12 cellular contexts compared by ENCODE assay signal in genomic region chr12:108633081-108633533, GRCh38. TPM values are rescaled to one million over a fixed set of nuclear protein-coding genes. Genes with fewer than 3 reads are reported as not detected.
A peak's percentile ranks its signal among the peaks of the same experiment; 100 is the strongest.
DNase-seq lines count a peak whose midpoint lies in the region; ATAC-seq, FAIRE-seq and TF ChIP-seq lines count a peak whose summit lies in the region.
"Had no signal": no experiment of that assay in that cellular context is flagged by ENCODE, and none has a peak within 500 bp of the region (broad histone marks: within the 10 kb centered on the region; RNA-seq: fewer than 3 reads in every experiment).

No MANE protein-coding gene starts in this region.

- in situ Hi-C loops in K562 (cut with MboI), result no loop called here

- peak overlapping the region; percentile 85 for H3K4me3 ChIP-seq in Jurkat, Clone E6-1 (ENCODE audit: low read length)
- H3K4me3 ChIP-seq in K562 (no peak overlapping the region), pancreas (peak overlapping the region in 1 of 4 donors; percentile 23)
- H3K4me3 ChIP-seq: body of pancreas had no signal

- no peaks in the 10 kb centered on the region for H3K9me1 ChIP-seq in K562 (ENCODE audit: control insufficient read depth, insufficient read depth, low read length)

- peak overlapping the region; percentile 80 for H2AFZ ChIP-seq in K562 (ENCODE audit: low read depth, low read length)

- TF ChIP-seq POLR2A in K562 (conservative IDR thresholded peaks at IDR 0.05), result no peak

- peak overlapping the region; percentile 64 to 93; a peak in 3 of 4 replicates for H3K9ac ChIP-seq in K562 (ENCODE audit: insufficient read depth in 1 of 2, low read depth in 2 of 2, low read length in 2 of 2)

- H3K4me2 ChIP-seq in K562 (ENCODE audit: insufficient read depth, low read length), result peak overlapping the region; percentile 50

- peak overlapping the region; percentile 98 for H3K4me3 Mint-ChIP-seq in CD4-positive, alpha-beta T cell
- no peak overlapping the region for H3K4me3 Mint-ChIP-seq in neural crest cell
- H3K4me3 Mint-ChIP-seq: nephron progenitor cell had no signal

- no peak for TF ChIP-seq CTCF in CD4-positive, alpha-beta T cell (IDR thresholded peaks at IDR 0.05)
- no peak for TF ChIP-seq CTCF in K562 (IDR thresholded peaks at IDR 0.05 in 2 of 3, conservative IDR thresholded peaks at IDR 0.05 in 1 of 3; ENCODE audit: insufficient read depth in 2 of 3, low read depth in 1 of 3, low read length in 3 of 3)
- no peak for TF ChIP-seq CTCF in neural crest cell (conservative IDR thresholded peaks at IDR 0.05)
- no peak for TF ChIP-seq CTCF in pancreas (IDR thresholded peaks at IDR 0.05)

- peak overlapping the region; percentile 95 for H3K27ac ChIP-seq in CD4-positive, alpha-beta T cell (ENCODE audit: low read depth, low read length)
- H3K27ac ChIP-seq in K562 (ENCODE audit: extremely low read depth, low read depth, low read length) (peak overlapping the region; percentile 76), pancreas (peak overlapping the region in 2 of 4 donors; percentile 37 to 40)

- no peak for TF ChIP-seq EP300 in K562 (IDR thresholded peaks at IDR 0.05; ENCODE audit: low read length)

- DNase-seq in CD4-positive, alpha-beta T cell, result peak in 1 of 10 experiments; percentile 24
- DNase-seq in Jurkat, Clone E6-1 (ENCODE audit: low read depth, low spot score), result no peak
- DNase-seq in K562 (ENCODE audit: extremely low read depth in 1 of 4, low spot score in 3 of 4), result no peak
- no peak for DNase-seq in neural crest cell (ENCODE audit: low read depth, low spot score)
- no peak for DNase-seq in pancreas
- no peak for DNase-seq in frontal cortex (ENCODE audit: low spot score in 2 of 2)
- DNase-seq: NCI-H82, nephron progenitor cell had no signal

- H3K36me3 ChIP-seq in K562 (ENCODE audit: control insufficient read depth, insufficient read depth, low read length) (peaks cover 34% of the 10 kb centered on the region; the same call in 2 of the 3 replicates), pancreas (no peaks in the 10 kb centered on the region)
- H3K36me3 ChIP-seq: gastrocnemius medialis had no signal

- no peaks in the 10 kb centered on the region for H3K9me3 ChIP-seq in CD4-positive, alpha-beta T cell (ENCODE audit: control insufficient read depth, low read length)
- H3K9me3 ChIP-seq in K562 (replicated peaks; ENCODE audit: control insufficient read depth, insufficient read depth, low read depth, low read length) (no peaks in the 10 kb centered on the region), pancreas (no peaks in the 10 kb centered on the region)
- H3K9me3 ChIP-seq: body of pancreas, gastrocnemius medialis had no signal

- 82% methylated on average over 7 of the region's 7 CpGs for WGBS in K562 (ENCODE audit: insufficient coverage, low coverage, missing lambda C conversion rate)
- 85 to 94% methylated on average over 7 of the region's 7 CpGs for WGBS in pancreas, 2 donors

- peak overlapping the region; percentile 100 for H3K27ac Mint-ChIP-seq in CD4-positive, alpha-beta T cell
- H3K27ac Mint-ChIP-seq in neural crest cell (ENCODE audit: unreplicated experiment), result peak overlapping the region; percentile 50
- H3K27ac Mint-ChIP-seq: nephron progenitor cell had no signal

- no peaks in the 10 kb centered on the region for H4K20me1 ChIP-seq in K562 (replicated peaks; ENCODE audit: control insufficient read depth, insufficient read depth, low read length)

- no peak for TF ChIP-seq RAD21 in K562 (CRISPR knock-in tag; conservative IDR thresholded peaks at IDR 0.05 in 1 of 2, IDR thresholded peaks at IDR 0.05 in 1 of 2)

- no peaks in the 10 kb centered on the region for H3K27me3 Mint-ChIP-seq in CD4-positive, alpha-beta T cell
- peaks cover 3% of the 10 kb centered on the region for H3K27me3 Mint-ChIP-seq in neural crest cell (ENCODE audit: low read depth)

- H3K9me3 Mint-ChIP-seq in CD4-positive, alpha-beta T cell, result no peaks in the 10 kb centered on the region
- H3K9me3 Mint-ChIP-seq in neural crest cell, result no peaks in the 10 kb centered on the region
- H3K9me3 Mint-ChIP-seq: nephron progenitor cell had no signal

- CTCF ChIA-PET in CD4-positive, alpha-beta T cell (lab: Charles Lee), result interaction anchor here (1.2 to 10.2 kb wide), 7 partner anchors 13 to 170 kb away, joined by 3 to 128 read pairs (median 10); no protein-coding TSS in a partner anchor
- CTCF ChIA-PET in K562 (lab: Yijun Ruan, JAX; ENCODE audit: low intra/inter-chr PET ratio), result no interaction called here

- ATAC-seq in CD4-positive, alpha-beta T cell (ENCODE audit: poor library complexity), result no peak
- ATAC-seq in K562, result no peak
- ATAC-seq in pancreas, result no peak
- ATAC-seq in GM21381 (IDR thresholded peaks at IDR 0.05; ENCODE audit: unreplicated experiment), result no peak
- no peak for ATAC-seq in HG02840 (IDR thresholded peaks at IDR 0.05; ENCODE audit: low FRiP score, unreplicated experiment)

- intact Hi-C loops in CD4-positive, alpha-beta T cell (cut with DNase I, micrococcal nuclease), result loop anchor here (1.0 to 10.0 kb wide), 8 partner anchors 14 to 464 kb away; partner anchors contain the start of genes CORO1C (in 2 of the 2), ISCU (in 1 of the 2), UNG (in 1 of the 2) and USP30 (in 1 of the 2)
- intact Hi-C loops in K562 (cut with micrococcal nuclease), result loop anchor here (5.0 kb wide), 1 partner anchor 59 kb away; no protein-coding TSS in a partner anchor
- intact Hi-C loops in pancreas (cut with DNase I), result no loop called here

- POLR2A ChIA-PET in CD4-positive, alpha-beta T cell (lab: Charles Lee), result interaction anchor here (0.6 to 8.5 kb wide), 15 partner anchors 13 to 1279 kb away, joined by 4 to 186 read pairs (median 7); partner anchors contain the start of genes ISCU, SART3 and SSH1
- POLR2A ChIA-PET in K562 (lab: Yijun Ruan, JAX), result interaction anchor here (0.6 to 7.4 kb wide), 2 partner anchors 8 to 454 kb away, joined by 3 to 69 read pairs; no protein-coding TSS in a partner anchor

- peaks cover 51% of the 10 kb centered on the region for H3K79me2 ChIP-seq in K562 (ENCODE audit: control insufficient read depth, insufficient read depth, low read length)

- no peaks in the 10 kb centered on the region for H3K27me3 ChIP-seq in CD4-positive, alpha-beta T cell (ENCODE audit: control insufficient read depth, insufficient read depth, low read length)
- H3K27me3 ChIP-seq in K562 (ENCODE audit: control insufficient read depth in 2 of 2, insufficient read depth in 2 of 2, low read length in 2 of 2) (no peaks in the 10 kb centered on the region), pancreas (no peaks in the 10 kb centered on the region)
- H3K27me3 ChIP-seq: body of pancreas had no signal

- no peak for FAIRE-seq in K562 (lab: Jason Lieb, UNC)
- FAIRE-seq in pancreas (lab: Jason Lieb, UNC), result no peak
- no peak for FAIRE-seq in frontal cortex (lab: Jason Lieb, UNC)

- H3K4me1 Mint-ChIP-seq in CD4-positive, alpha-beta T cell (ENCODE audit: low read depth), result peaks cover 79% of the 10 kb centered on the region
- H3K4me1 Mint-ChIP-seq in neural crest cell, result peaks cover 47% of the 10 kb centered on the region

- H3K4me1 ChIP-seq in K562 (replicated peaks in 1 of 2; ENCODE audit: control insufficient read depth in 2 of 2, insufficient read depth in 2 of 2, low read length in 2 of 2) (peaks cover 55 to 59% of the 10 kb centered on the region in 2 experiments), pancreas (peaks cover 0 to 8% (median 0%) of the 10 kb centered on the region in 3 donors)
- H3K4me1 ChIP-seq: body of pancreas had no signal

- peaks cover 48% of the 10 kb centered on the region for H3K36me3 Mint-ChIP-seq in CD4-positive, alpha-beta T cell (ENCODE audit: low read depth)
- H3K36me3 Mint-ChIP-seq in neural crest cell (ENCODE audit: low read depth), result no peaks in the 10 kb centered on the region

- no TSS peak for BruUV-seq in K562 (replicated peaks; lab: Mats Ljungman, UMichigan)

RNA-seq across cellular contexts. Expression of gene SELPLG, which starts 0.6 kb away (rescaled TPM):
- total RNA-seq in CD4-positive, alpha-beta T cell, result 10 to 100 TPM; 25.7 to 27.8 TPM
- 51.1 TPM for polyA plus RNA-seq in Jurkat, Clone E6-1 (2012; ENCODE audit: insufficient read depth, insufficient read length)
- total RNA-seq in K562 (2011; cell fraction: chromatin; rRNA removed; ENCODE audit: low replicate concordance), result 0.35 and 0.79 TPM in 2 replicates
- total RNA-seq in K562 (2011; cell fraction: nucleolus; rRNA removed), result 1.1 and 1.5 TPM in 2 replicates
- 0.59 and 0.69 TPM in 2 replicates for total RNA-seq in K562 (2011; cell fraction: nucleoplasm; rRNA removed)
- total RNA-seq in K562 (2014; rRNA removed) (1.7 and 3.4 TPM in 2 replicates), K562 (2014; rRNA removed; fragmentation: Illumina TruSeq; extraction: Trizol) (0.54 and 0.76 TPM in 2 replicates), K562 (2015; rRNA removed; fragmentation: Illumina TruSeq; extraction: Trizol) (10.2 TPM in 2 replicates), K562 (2021) (2.2 and 2.5 TPM in 2 replicates), neural crest cell (0.39 and 0.51 TPM in 2 replicates), pancreas (1 to 10 TPM in 4 of 6 donors, under 1 TPM in 2; 0.28 to 9.5 (median 1.8) TPM), frontal cortex (1.2 TPM)
- polyA plus RNA-seq in K562 (2011; rRNA removed) (1.4 and 1.6 TPM in 2 replicates), K562 (2014; fragmentation: Illumina TruSeq; extraction: Trizol) (3.3 and 3.9 TPM in 2 replicates), K562 (2014; fragmentation: Nextera tagmentation; extraction: Ambion mirVana) (under 1 TPM; 0.22 to 0.34 TPM), K562 (2014; rRNA removed) (1.2 and 2.8 TPM in 2 replicates), pancreas (under 1 TPM; 0.61 to 0.91 TPM)
- polyA plus RNA-seq in K562 (2011; cell fraction: cytosol; rRNA removed), result 1.9 and 6.8 TPM in 2 replicates
- 0.60 and 0.92 TPM in 2 replicates for polyA plus RNA-seq in K562 (2011; cell fraction: nucleus; rRNA removed)
- polyA plus RNA-seq in K562 (2012), result 9.4 and 9.9 TPM in 2 replicates
- 0.48 and 1.1 TPM in 2 replicates for polyA minus RNA-seq in K562 (2011; rRNA and poly(A)+ RNA removed)
- 0.91 and 0.95 TPM in 2 replicates for polyA minus RNA-seq in K562 (2011; cell fraction: cytosol; rRNA and poly(A)+ RNA removed)
- polyA minus RNA-seq in K562 (2011; cell fraction: nucleus; rRNA and poly(A)+ RNA removed), result 0.27 and 0.44 TPM in 2 replicates

RNA-seq across cellular contexts. Expression of gene TMEM119, which starts 35.2 kb away (rescaled TPM):
- total RNA-seq in CD4-positive, alpha-beta T cell, result 1 to 10 TPM; 2.1 to 2.6 TPM
- not detected for polyA plus RNA-seq in Jurkat, Clone E6-1 (2012; ENCODE audit: insufficient read depth, insufficient read length)
- not detected in 2 replicates for total RNA-seq in K562 (2011; cell fraction: chromatin; rRNA removed; ENCODE audit: low replicate concordance)
- total RNA-seq in K562 (2011; cell fraction: nucleolus; rRNA removed), result not detected in 2 replicates
- total RNA-seq in K562 (2011; cell fraction: nucleoplasm; rRNA removed), result not detected in 2 replicates
- not detected in 2 replicates for total RNA-seq in K562 (2014; rRNA removed)
- total RNA-seq in K562 (2014; rRNA removed; fragmentation: Illumina TruSeq; extraction: Trizol), result not detected in 2 replicates
- total RNA-seq in K562 (2015; rRNA removed; fragmentation: Illumina TruSeq; extraction: Trizol), result not detected in 2 replicates
- 0.18 TPM in 1 of 2 replicates, not detected in the other for total RNA-seq in K562 (2021)
- not detected in 2 replicates for polyA plus RNA-seq in K562 (2011; rRNA removed)
- polyA plus RNA-seq in K562 (2011; cell fraction: cytosol; rRNA removed), result 0.01 TPM in 1 of 2 replicates, not detected in the other
- polyA plus RNA-seq in K562 (2011; cell fraction: nucleus; rRNA removed), result not detected in 2 replicates
- polyA plus RNA-seq in K562 (2012), result 0.11 TPM in 1 of 2 replicates, not detected in the other
- polyA plus RNA-seq in K562 (2014; fragmentation: Illumina TruSeq; extraction: Trizol), result not detected in 2 replicates
- not detected for polyA plus RNA-seq in K562 (2014; fragmentation: Nextera tagmentation; extraction: Ambion mirVana)
- polyA plus RNA-seq in K562 (2014; rRNA removed), result not detected in 2 replicates
- not detected in 2 replicates for polyA minus RNA-seq in K562 (2011; rRNA and poly(A)+ RNA removed)
- not detected in 2 replicates for polyA minus RNA-seq in K562 (2011; cell fraction: cytosol; rRNA and poly(A)+ RNA removed)
- not detected in 2 replicates for polyA minus RNA-seq in K562 (2011; cell fraction: nucleus; rRNA and poly(A)+ RNA removed)
- 0.72 and 1.0 TPM in 2 replicates for total RNA-seq in neural crest cell
- total RNA-seq in pancreas, result 10 to 100 TPM in 1 of 6 donors, 1 to 10 TPM in 5; 1.0 to 18.8 (median 2.5) TPM
- 1 to 10 TPM; 2.0 to 2.2 TPM for polyA plus RNA-seq in pancreas
- total RNA-seq in frontal cortex, result 0.82 TPM

Comparison
In these comparisons a context has a peak if more than half of its experiments do, and no peak if none do; other contexts are left out.
1. intact Hi-C loops: an anchor here in CD4-positive, alpha-beta T cell (1.0 to 10.0 kb wide) and K562 (5.0 kb wide); none called in pancreas.